12 cellular contexts compared by ENCODE assay signal in the genomic region with DNA sequence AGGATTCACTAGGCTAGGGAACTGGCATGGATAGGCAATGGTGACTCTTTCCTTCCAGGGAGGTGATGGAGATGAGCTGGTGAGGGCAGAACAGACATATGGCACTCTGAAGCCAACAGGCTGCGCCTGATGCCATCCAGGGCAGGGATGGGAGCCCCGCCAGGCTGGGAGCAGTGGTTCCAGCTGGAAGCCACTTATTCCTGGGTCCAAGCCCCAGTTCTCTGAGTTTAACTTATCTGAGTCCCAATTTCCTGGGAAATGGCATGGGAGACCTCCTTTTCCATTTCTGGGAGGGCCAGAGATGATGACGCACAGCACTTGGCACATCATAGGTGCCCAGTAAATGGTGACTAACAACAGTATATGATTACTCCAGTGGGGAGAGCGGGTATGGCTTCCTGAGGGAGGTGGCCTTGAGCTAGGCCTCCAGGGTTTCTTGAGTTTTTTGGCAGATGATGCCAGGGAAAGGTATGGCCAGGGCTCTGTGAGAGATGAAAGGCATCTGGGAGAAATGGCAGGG. TPM values are rescaled to one million over a fixed set of nuclear protein-coding genes. Genes with fewer than 3 reads are reported as not detected.
DNase-seq lines count a peak whose midpoint lies in the region; ATAC-seq, FAIRE-seq and TF ChIP-seq lines count a peak whose summit lies in the region.
"Had no signal": no experiment of that assay in that cellular context is flagged by ENCODE, and none has a peak within 500 bp of the region (broad histone marks: within the 10 kb centered on the region; RNA-seq: fewer than 3 reads in every experiment).

No MANE protein-coding gene starts in this region.

- H4K91ac ChIP-seq in H1 (replicated peaks; ENCODE audit: insufficient read length, low read length) = no peak overlapping the region
- H4K91ac ChIP-seq in neuronal stem cell (ENCODE audit: low read depth, low read length, poor library complexity) = no peak overlapping the region

- peaks cover 20% of the 10 kb centered on the region for H3K36me3 Mint-ChIP-seq in activated naive CD8-positive, alpha-beta T cell treated with anti-CD3 and anti-CD28 coated beads, Interleukin-2, amount 10 ng/mL, durations not matched to agents 7 days and 5 days
- no peaks in the 10 kb centered on the region for H3K36me3 Mint-ChIP-seq in activated naive CD8-positive, alpha-beta T cell treated with anti-CD3 and anti-CD28 coated beads, Interleukin-2, amount 50 U/mL, for 24 hours (ENCODE audit: low read depth)
- H3K36me3 Mint-ChIP-seq: naive B cell had no signal

- H2BK12ac ChIP-seq in H1 (ENCODE audit: low read depth, low read length) (no peak overlapping the region), neuronal stem cell (ENCODE audit: low read length) (no peak overlapping the region)

- FAIRE-seq in H1 (lab: Jason Lieb, UNC) = no peak

- no peak for TF ChIP-seq RAD21 in H1 (IDR thresholded peaks at IDR 0.05 in 1 of 2, conservative IDR thresholded peaks at IDR 0.05 in 1 of 2; ENCODE audit: low read depth in 2 of 2, low read length in 2 of 2)

- H3K4me1 Mint-ChIP-seq in activated naive CD8-positive, alpha-beta T cell treated with anti-CD3 and anti-CD28 coated beads, Interleukin-2, amount 10 ng/mL, durations not matched to agents 7 days and 5 days = peaks cover 49% of the 10 kb centered on the region
- H3K4me1 Mint-ChIP-seq in activated naive CD8-positive, alpha-beta T cell treated with anti-CD3 and anti-CD28 coated beads, Interleukin-2, amount 50 U/mL, for 24 hours = no peaks in the 10 kb centered on the region

- WGBS in H1 (ENCODE audit: extremely low coverage in 1 of 2, insufficient coverage in 1 of 2, insufficient read length in 1 of 2, insufficient replicate concordance in 2 of 2, low coverage in 1 of 2, low lambda C conversion rate in 2 of 2, missing lambda C conversion rate in 1 of 2), 2 experiments = 84% methylated on average over 4 of the region's 4 CpGs; no CpG with 5 or more reads in 1 of the 2 experiments
- no CpG with 5 or more reads among the region's 4 CpGs for WGBS in neuronal stem cell (ENCODE audit: extremely low coverage in 2 of 2, insufficient read length in 2 of 2, insufficient replicate concordance in 1 of 2), 2 donors

- H4K20me1 ChIP-seq in H1 (replicated peaks in 1 of 2; ENCODE audit: control insufficient read depth in 1 of 2, insufficient read depth in 2 of 2, low read length in 2 of 2) = no peaks in the 10 kb centered on the region

- H3K9ac ChIP-seq in H1 (replicated peaks in 1 of 4; ENCODE audit: extremely low read depth in 1 of 4, low read depth in 3 of 4, low read length in 3 of 4) = no peak overlapping the region
- H3K9ac ChIP-seq in neuronal stem cell (ENCODE audit: low read depth, low read length, poor library complexity) = no peak overlapping the region

- H3K27ac ChIP-seq in H1 (ENCODE audit: low read depth, low read length) (no peak overlapping the region), neuronal stem cell (replicated peaks; ENCODE audit: low read length) (no peak overlapping the region), upper lobe of right lung (peak overlapping the region; percentile 42)

- peak overlapping the region; percentile 90 for H3K4me3 Mint-ChIP-seq in activated naive CD8-positive, alpha-beta T cell treated with anti-CD3 and anti-CD28 coated beads, Interleukin-2, amount 10 ng/mL, durations not matched to agents 7 days and 5 days
- H3K4me3 Mint-ChIP-seq in activated naive CD8-positive, alpha-beta T cell treated with anti-CD3 and anti-CD28 coated beads, Interleukin-2, amount 50 U/mL, for 24 hours = no peak overlapping the region
- H3K4me3 Mint-ChIP-seq: naive B cell; stimulated activated naive B cell treated with anti-CD40 and anti-IgM and Interleukin-4, amounts not matched to agents 10 μg/mL and 1 μg/mL and 100 μg/mL, for 72 hours had no signal

- POLR2A ChIA-PET in activated naive CD8-positive, alpha-beta T cell treated with anti-CD3 and anti-CD28 coated beads, Interleukin-2, amount 10 ng/mL, durations not matched to agents 7 days and 5 days (lab: Charles Lee) = no interaction called here
- POLR2A ChIA-PET in H1 (lab: Charles Lee; ENCODE audit: partially characterized antibody) = interaction anchor here (1.3 to 1.9 kb wide), 2 partner anchors 9 to 37 kb away, joined by 3 to 9 read pairs; no protein-coding TSS in a partner anchor

- H2BK5ac ChIP-seq in H1 (ENCODE audit: low read depth, low read length) = no peak overlapping the region
- no peak overlapping the region for H2BK5ac ChIP-seq in neuronal stem cell (ENCODE audit: low read length)

- no peak overlapping the region for H3K18ac ChIP-seq in H1 (ENCODE audit: extremely low read depth, low read length)
- no peak overlapping the region for H3K18ac ChIP-seq in neuronal stem cell (ENCODE audit: low read length)

- no peak overlapping the region for H3K4me3 ChIP-seq in H1 (ENCODE audit: extremely low read depth in 1 of 4, insufficient read depth in 2 of 4, low read depth in 3 of 4, low read length in 4 of 4)
- no peak overlapping the region for H3K4me3 ChIP-seq in neuronal stem cell (ENCODE audit: low read length in 2 of 2)
- no peak overlapping the region for H3K4me3 ChIP-seq in upper lobe of right lung

- H3K36me3 ChIP-seq in H1 (ENCODE audit: control insufficient read depth in 2 of 4, insufficient read depth in 4 of 4, low read length in 3 of 4) (no peaks in the 10 kb centered on the region), neuronal stem cell (replicated peaks in 1 of 2; ENCODE audit: control insufficient read depth in 2 of 2, insufficient read depth in 2 of 2, low read length in 2 of 2) (no peaks in the 10 kb centered on the region), upper lobe of right lung (peaks cover 5% of the 10 kb centered on the region)

- no peak for ATAC-seq in activated naive CD8-positive, alpha-beta T cell treated with anti-CD3 and anti-CD28 coated beads, Interleukin-2, amount 10 ng/mL, durations not matched to agents 7 days and 5 days (ENCODE audit: low read depth)
- ATAC-seq in activated naive CD8-positive, alpha-beta T cell treated with anti-CD3 and anti-CD28 coated beads, Interleukin-2, amount 50 U/mL, for 24 hours = no peak
- ATAC-seq in upper lobe of right lung (no peak), GM21786 (IDR thresholded peaks at IDR 0.05; ENCODE audit: unreplicated experiment) (no peak)
- ATAC-seq: stimulated activated naive B cell treated with anti-CD40 and anti-IgM and Interleukin-4, amounts not matched to agents 10 μg/mL and 1 μg/mL and 100 μg/mL, for 72 hours had no signal

- no peaks in the 10 kb centered on the region for H3K23me2 ChIP-seq in H1 (ENCODE audit: low read depth, low read length)

- no peaks in the 10 kb centered on the region for H3K27me3 ChIP-seq in H1 (replicated peaks in 1 of 4; ENCODE audit: control insufficient read depth in 3 of 4, extremely low read depth in 1 of 4, insufficient read depth in 3 of 4, low read length in 3 of 4)
- no peaks in the 10 kb centered on the region for H3K27me3 ChIP-seq in neuronal stem cell (ENCODE audit: control insufficient read depth in 3 of 3, insufficient read depth in 3 of 3, low read depth in 1 of 3, low read length in 3 of 3)
- no peaks in the 10 kb centered on the region for H3K27me3 ChIP-seq in upper lobe of right lung

- CTCF ChIA-PET in H1 (lab: Charles Lee; ENCODE audit: partially characterized antibody) = interaction anchor here (0.6 to 4.1 kb wide), 10 partner anchors 10 to 296 kb away, joined by 3 to 17 read pairs (median 6); no protein-coding TSS in a partner anchor

- no peak for TF ChIP-seq CTCF in H1 (IDR thresholded peaks at IDR 0.05; ENCODE audit: control extremely low read depth in 1 of 3, insufficient read depth in 1 of 3, low read depth in 1 of 3, low read length in 3 of 3)
- no peak for TF ChIP-seq CTCF in upper lobe of right lung (IDR thresholded peaks at IDR 0.05)

- no peaks in the 10 kb centered on the region; the same call in 1 of the 2 replicates for H3K79me1 ChIP-seq in H1 (ENCODE audit: low read depth, low read length)
- H3K79me1 ChIP-seq in neuronal stem cell (ENCODE audit: low read depth, low read length) = no peaks in the 10 kb centered on the region

- no peak for DNase-seq in activated naive CD8-positive, alpha-beta T cell treated with anti-CD3 and anti-CD28 coated beads, Interleukin-2, amount 10 ng/mL, durations not matched to agents 7 days and 5 days
- DNase-seq in activated naive CD8-positive, alpha-beta T cell treated with anti-CD3 and anti-CD28 coated beads, Interleukin-2, amount 50 U/mL, for 24 hours = no peak
- DNase-seq in H1 (ENCODE audit: low read depth in 1 of 2, low spot score in 2 of 2) = no peak
- DNase-seq in neuronal stem cell (ENCODE audit: low spot score) = no peak
- no peak for DNase-seq in upper lobe of right lung
- no peak for DNase-seq in epidermal melanocyte (ENCODE audit: insufficient read length, low spot score)
- no peak for DNase-seq in NCI-H2227 (lab: John Stamatoyannopoulos, UW; ENCODE audit: unreplicated experiment)
- DNase-seq: naive B cell; NCI-H2029; stimulated activated naive B cell treated with anti-CD40 and anti-IgM and Interleukin-4, amounts not matched to agents 10 μg/mL and 1 μg/mL and 100 μg/mL, for 72 hours had no signal

- H3K79me2 ChIP-seq in H1 (ENCODE audit: control insufficient read depth in 1 of 2, insufficient read depth in 2 of 2, low read length in 2 of 2) = no peaks in the 10 kb centered on the region

- no peak overlapping the region for H3K23ac ChIP-seq in H1 (ENCODE audit: insufficient read length)
- no peak overlapping the region for H3K23ac ChIP-seq in neuronal stem cell (ENCODE audit: low read depth, low read length, poor library complexity)

- H2BK15ac ChIP-seq in H1 (ENCODE audit: low read length) (no peak overlapping the region), neuronal stem cell (ENCODE audit: low read length) (no peak overlapping the region)

- no peak overlapping the region for H2BK20ac ChIP-seq in H1 (ENCODE audit: low read length)

- no peak overlapping the region for H3K4me2 ChIP-seq in H1 (ENCODE audit: insufficient read depth in 1 of 2, low read depth in 2 of 2, low read length in 2 of 2)
- H3K4me2 ChIP-seq in neuronal stem cell (ENCODE audit: insufficient read depth, low read length, poor library complexity, severe bottlenecking) = no peak overlapping the region

- TF ChIP-seq EP300 in H1 (IDR thresholded peaks at IDR 0.05; ENCODE audit: borderline replicate concordance in 1 of 2, low read depth in 2 of 2, low read length in 2 of 2) = no peak

- H2AK5ac ChIP-seq in H1 (ENCODE audit: low read depth, low read length) (0 out of 2 replicates have a peak overlapping the region, but pooled peaks have one; percentile 15), neuronal stem cell (ENCODE audit: low read depth, low read length) (peak overlapping the region; percentile 24)

- no peaks in the 10 kb centered on the region for H3K9me3 Mint-ChIP-seq in activated naive CD8-positive, alpha-beta T cell treated with anti-CD3 and anti-CD28 coated beads, Interleukin-2, amount 10 ng/mL, durations not matched to agents 7 days and 5 days
- H3K9me3 Mint-ChIP-seq in activated naive CD8-positive, alpha-beta T cell treated with anti-CD3 and anti-CD28 coated beads, Interleukin-2, amount 50 U/mL, for 24 hours = no peaks in the 10 kb centered on the region
- H3K9me3 Mint-ChIP-seq: naive B cell; stimulated activated naive B cell treated with anti-CD40 and anti-IgM and Interleukin-4, amounts not matched to agents 10 μg/mL and 1 μg/mL and 100 μg/mL, for 72 hours had no signal

- H3K14ac ChIP-seq in H1 (ENCODE audit: insufficient read length) (no peak overlapping the region), neuronal stem cell (ENCODE audit: low read length) (no peak overlapping the region)

- H2AFZ ChIP-seq in H1 (ENCODE audit: low read length) = no peak overlapping the region
- H2AFZ ChIP-seq in neuronal stem cell (ENCODE audit: low read length) = no peak overlapping the region

- H3K9me3 ChIP-seq in H1 (ENCODE audit: insufficient read depth in 2 of 2, low read depth in 1 of 2, low read length in 1 of 2) (no peaks in the 10 kb centered on the region), neuronal stem cell (replicated peaks in 1 of 2; ENCODE audit: control insufficient read depth in 2 of 2, insufficient read depth in 1 of 2, low read depth in 1 of 2, low read length in 2 of 2) (no peaks in the 10 kb centered on the region), upper lobe of right lung (no peaks in the 10 kb centered on the region)

- intact Hi-C loops in upper lobe of right lung (cut with DNase I) = no loop called here

- peak overlapping the region; percentile 99 for H3K27ac Mint-ChIP-seq in activated naive CD8-positive, alpha-beta T cell treated with anti-CD3 and anti-CD28 coated beads, Interleukin-2, amount 10 ng/mL, durations not matched to agents 7 days and 5 days
- no peak overlapping the region for H3K27ac Mint-ChIP-seq in activated naive CD8-positive, alpha-beta T cell treated with anti-CD3 and anti-CD28 coated beads, Interleukin-2, amount 50 U/mL, for 24 hours
- H3K27ac Mint-ChIP-seq: stimulated activated naive B cell treated with anti-CD40 and anti-IgM and Interleukin-4, amounts not matched to agents 10 μg/mL and 1 μg/mL and 100 μg/mL, for 72 hours had no signal

- peaks cover 3 to 19% (median 7%) of the 10 kb centered on the region in 4 experiments for H3K4me1 ChIP-seq in H1 (replicated peaks in 1 of 4; ENCODE audit: control insufficient read depth in 3 of 4, insufficient read depth in 4 of 4, low read length in 3 of 4)
- peaks cover 30 to 34% of the 10 kb centered on the region in 2 donors for H3K4me1 ChIP-seq in neuronal stem cell (ENCODE audit: control insufficient read depth in 2 of 2, insufficient read depth in 1 of 2, low read depth in 1 of 2, low read length in 2 of 2)
- H3K4me1 ChIP-seq in upper lobe of right lung = peaks cover 15% of the 10 kb centered on the region

- no peak overlapping the region for H3K56ac ChIP-seq in H1 (replicated peaks; ENCODE audit: insufficient read length, low read depth, low read length)

- H2BK120ac ChIP-seq in H1 (replicated peaks; ENCODE audit: low read depth, low read length) (no peak overlapping the region), neuronal stem cell (ENCODE audit: low read depth, low read length) (no peak overlapping the region)

- H3K4ac ChIP-seq in H1 (replicated peaks; ENCODE audit: insufficient read length, low read depth, low read length) (no peak overlapping the region), neuronal stem cell (ENCODE audit: low read length) (no peak overlapping the region)

- H4K8ac ChIP-seq in H1 (ENCODE audit: extremely low read depth, insufficient read depth, low read length) (no peak overlapping the region), neuronal stem cell (ENCODE audit: low read depth, low read length) (no peak overlapping the region)

- H3K27me3 Mint-ChIP-seq in activated naive CD8-positive, alpha-beta T cell treated with anti-CD3 and anti-CD28 coated beads, Interleukin-2, amount 10 ng/mL, durations not matched to agents 7 days and 5 days = peaks cover 2% of the 10 kb centered on the region
- no peaks in the 10 kb centered on the region for H3K27me3 Mint-ChIP-seq in activated naive CD8-positive, alpha-beta T cell treated with anti-CD3 and anti-CD28 coated beads, Interleukin-2, amount 50 U/mL, for 24 hours

- no peak for TF ChIP-seq POLR2A in H1 (IDR thresholded peaks at IDR 0.05; ENCODE audit: control extremely low read depth in 1 of 2, low read depth in 2 of 2, low read length in 2 of 2)

- no peak overlapping the region for H4K5ac ChIP-seq in H1 (ENCODE audit: insufficient read length, low read depth, low read length)

RNA-seq across cellular contexts. Expression of gene PDGFRB, which starts 7.2 kb away (rescaled TPM):
- total RNA-seq in activated naive CD8-positive, alpha-beta T cell treated with anti-CD3 and anti-CD28 coated beads, Interleukin-2, amount 10 ng/mL, durations not matched to agents 7 days and 5 days = 10 to 100 TPM; 33.4 to 41.5 TPM
- 13.7 and 15.9 TPM in 2 replicates for total RNA-seq in H1 (2021; fragmentation: NEBNext Ultra II Directional; extraction: Animal tissue kit (Norgen Biotek cat#: 25700))
- polyA plus RNA-seq in H1 (2011; rRNA removed) = 4.2 and 5.9 TPM in 2 replicates
- 3.6 TPM for polyA plus RNA-seq in H1 (2011; cell fraction: cytosol; rRNA removed)
- polyA plus RNA-seq in H1 (2011; cell fraction: nucleus; rRNA removed) = 12.1 TPM
- polyA plus RNA-seq in H1 (2012, experiment 1 of 2) = 4.0 to 5.6 TPM (median 5.0 TPM) in 4 replicates
- polyA plus RNA-seq in H1 (2012, experiment 2 of 2) = 3.9 TPM
- 14.2 TPM for polyA plus RNA-seq in H1 (2013, experiment 1 of 2)
- polyA plus RNA-seq in H1 (2013, experiment 2 of 2) = 15.0 TPM
- polyA minus RNA-seq in H1 (2011; rRNA and poly(A)+ RNA removed) = 15.1 and 15.7 TPM in 2 replicates
- polyA minus RNA-seq in H1 (2011; cell fraction: cytosol; rRNA and poly(A)+ RNA removed) = 6.9 TPM
- polyA minus RNA-seq in H1 (2011; cell fraction: nucleus; rRNA and poly(A)+ RNA removed) = 21.7 TPM
- polyA plus RNA-seq in neuronal stem cell (2013, experiment 1 of 2) = 11.0 TPM
- polyA plus RNA-seq in neuronal stem cell (2013, experiment 2 of 2) = 11.2 TPM
- total RNA-seq in upper lobe of right lung = 120 TPM

RNA-seq across cellular contexts. Expression of gene CDX1, which starts 18.1 kb away (rescaled TPM):
- total RNA-seq in activated naive CD8-positive, alpha-beta T cell treated with anti-CD3 and anti-CD28 coated beads, Interleukin-2, amount 10 ng/mL, durations not matched to agents 7 days and 5 days = not detected
- total RNA-seq in H1 (2021; fragmentation: NEBNext Ultra II Directional; extraction: Animal tissue kit (Norgen Biotek cat#: 25700)) = not detected in 2 replicates
- polyA plus RNA-seq in H1 (2011; rRNA removed) = 0.06 TPM in 1 of 2 replicates, not detected in the other
- polyA plus RNA-seq in H1 (2011; cell fraction: cytosol; rRNA removed) = not detected
- polyA plus RNA-seq in H1 (2011; cell fraction: nucleus; rRNA removed) = not detected
- not detected in 4 replicates for polyA plus RNA-seq in H1 (2012, experiment 1 of 2)
- polyA plus RNA-seq in H1 (2012, experiment 2 of 2) = 0.13 TPM
- polyA plus RNA-seq in H1 (2013, experiment 1 of 2) = 0.06 TPM
- polyA plus RNA-seq in H1 (2013, experiment 2 of 2) = 0.04 TPM
- polyA minus RNA-seq in H1 (2011; rRNA and poly(A)+ RNA removed) = not detected in 2 replicates
- polyA minus RNA-seq in H1 (2011; cell fraction: cytosol; rRNA and poly(A)+ RNA removed) = not detected
- not detected for polyA minus RNA-seq in H1 (2011; cell fraction: nucleus; rRNA and poly(A)+ RNA removed)
- polyA plus RNA-seq in neuronal stem cell (2013, experiment 1 of 2) = 0.10 TPM
- 0.10 TPM for polyA plus RNA-seq in neuronal stem cell (2013, experiment 2 of 2)
- total RNA-seq in upper lobe of right lung = not detected

RNA-seq across cellular contexts. Expression of gene SLC6A7, which starts 41.4 kb away (rescaled TPM):
- not detected for total RNA-seq in activated naive CD8-positive, alpha-beta T cell treated with anti-CD3 and anti-CD28 coated beads, Interleukin-2, amount 10 ng/mL, durations not matched to agents 7 days and 5 days
- total RNA-seq in H1 (2021; fragmentation: NEBNext Ultra II Directional; extraction: Animal tissue kit (Norgen Biotek cat#: 25700)) = 0.07 TPM in 1 of 2 replicates, not detected in the other
- 0.02 and 0.12 TPM in 2 replicates for polyA plus RNA-seq in H1 (2011; rRNA removed)
- 0.04 TPM for polyA plus RNA-seq in H1 (2011; cell fraction: cytosol; rRNA removed)
- 0.58 TPM for polyA plus RNA-seq in H1 (2011; cell fraction: nucleus; rRNA removed)
- polyA plus RNA-seq in H1 (2012, experiment 1 of 2) = 0.09 to 0.13 TPM (median 0.11 TPM) in 3 of 4 replicates, not detected in the other
- polyA plus RNA-seq in H1 (2012, experiment 2 of 2) = not detected
- 0.06 TPM for polyA plus RNA-seq in H1 (2013, experiment 1 of 2)
- 0.06 TPM for polyA plus RNA-seq in H1 (2013, experiment 2 of 2)
- polyA minus RNA-seq in H1 (2011; rRNA and poly(A)+ RNA removed) = 0.41 TPM in 1 of 2 replicates, not detected in the other
- polyA minus RNA-seq in H1 (2011; cell fraction: cytosol; rRNA and poly(A)+ RNA removed) = not detected
- not detected for polyA minus RNA-seq in H1 (2011; cell fraction: nucleus; rRNA and poly(A)+ RNA removed)
- not detected for polyA plus RNA-seq in neuronal stem cell (2013, experiment 1 of 2)
- polyA plus RNA-seq in neuronal stem cell (2013, experiment 2 of 2) = 0.01 TPM
- total RNA-seq in upper lobe of right lung = not detected
- polyA plus RNA-seq: adipose tissue had no signal
